Comparison of ENCODE assay signal across 8 cellular contexts in the genomic region with DNA sequence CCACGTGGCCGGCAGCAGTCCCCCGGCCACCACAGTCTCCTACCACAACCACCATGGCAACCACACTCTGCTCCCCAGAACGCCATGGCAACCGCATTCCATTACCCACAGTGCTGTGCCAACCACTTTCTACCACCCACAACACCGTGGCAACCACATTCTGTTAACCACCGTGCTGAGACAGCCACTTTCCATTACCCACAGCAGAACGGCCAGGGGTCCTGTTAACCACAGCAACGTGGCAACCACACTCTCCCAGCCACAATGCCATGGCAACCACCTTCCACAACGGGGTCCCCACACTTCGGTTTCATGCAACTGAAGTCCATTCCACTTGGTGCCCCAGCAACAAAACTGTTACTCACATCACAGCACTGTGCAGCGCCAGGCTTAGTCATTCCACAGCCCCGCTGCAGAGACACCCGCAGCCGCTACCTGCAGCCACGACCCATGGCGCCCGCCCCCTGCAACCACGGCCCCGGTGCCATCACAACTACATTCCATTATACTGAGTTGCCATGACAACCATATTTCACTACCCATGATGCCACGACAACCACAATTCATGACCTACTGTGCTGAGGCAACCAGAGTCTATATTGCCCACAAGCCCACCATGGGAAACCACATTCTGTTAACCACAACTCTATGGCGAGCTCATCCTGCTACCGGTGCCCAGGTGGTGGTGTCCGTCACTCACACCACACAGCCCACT. TPM values are rescaled to one million over a fixed set of nuclear protein-coding genes. Genes with fewer than 3 reads are reported as not detected.
DNase-seq lines count a peak whose midpoint lies in the region; ATAC-seq and TF ChIP-seq lines count a peak whose summit lies in the region.

No MANE protein-coding gene starts in this region.

- ATAC-seq in HG03135 (IDR thresholded peaks at IDR 0.05; ENCODE audit: unreplicated experiment) (peak; percentile 56), GM21367 (IDR thresholded peaks at IDR 0.05; ENCODE audit: unreplicated experiment) (no peak)

- H3K9me3 Mint-ChIP-seq in chondrocyte (ENCODE audit: low read depth), result no peaks in the 10 kb centered on the region
- H3K9me3 Mint-ChIP-seq in osteocyte (ENCODE audit: unreplicated experiment), result no peaks in the 10 kb centered on the region

- peaks cover 25% of the 10 kb centered on the region for H3K4me1 Mint-ChIP-seq in chondrocyte (ENCODE audit: low read depth)
- peaks cover 20% of the 10 kb centered on the region for H3K4me1 Mint-ChIP-seq in osteocyte (ENCODE audit: unreplicated experiment)

- H3K27ac Mint-ChIP-seq in chondrocyte (ENCODE audit: unreplicated experiment), result peak overlapping the region; percentile 52
- H3K27ac Mint-ChIP-seq in osteocyte (ENCODE audit: unreplicated experiment), result no peak overlapping the region

- H3K27me3 Mint-ChIP-seq in chondrocyte (ENCODE audit: low read depth) (no peaks in the 10 kb centered on the region), osteocyte (ENCODE audit: unreplicated experiment) (peaks cover 8% of the 10 kb centered on the region)

- TF ChIP-seq CTCF in chondrocyte (IDR thresholded peaks at IDR 0.05), result no peak
- no peak for TF ChIP-seq CTCF in osteocyte (IDR thresholded peaks at IDR 0.05)

- DNase-seq in CD1c-positive myeloid dendritic cell (ENCODE audit: extremely low spot score) (peak; percentile 64), chondrocyte (ENCODE audit: low spot score) (no peak), NCI-H446 (lab: John Stamatoyannopoulos, UW) (no peak), osteocyte (ENCODE audit: extremely low spot score, unreplicated experiment) (no peak)
- DNase-seq in activated CD4-positive, CD25-positive, alpha-beta regulatory T cell treated with anti-CD3 and anti-CD28 coated beads, Interleukin-2, amount 50 U/mL, for 72 hours, result peak; percentile 64
- DNase-seq in stimulated activated CD4-positive, alpha-beta T cell treated with anti-CD3 and anti-CD28 coated beads, Interleukin-1b, Interleukin-23, amount 100 ng/mL, for 24 hours (ENCODE audit: low read depth in 4 of 4, low spot score in 1 of 4), result peak in 3 of 4 experiments; percentile 19 to 50 (median 28)

- peaks cover 2% of the 10 kb centered on the region for H3K36me3 Mint-ChIP-seq in chondrocyte (ENCODE audit: low read depth)
- H3K36me3 Mint-ChIP-seq in osteocyte (ENCODE audit: unreplicated experiment), result no peaks in the 10 kb centered on the region

- H3K4me3 Mint-ChIP-seq in chondrocyte (ENCODE audit: unreplicated experiment), result no peak overlapping the region
- no peak overlapping the region for H3K4me3 Mint-ChIP-seq in osteocyte (ENCODE audit: unreplicated experiment)

RNA-seq across cellular contexts. Expression of gene DPF1, which starts 10.0 kb away (rescaled TPM):
- total RNA-seq in chondrocyte (2.1 to 4.8 TPM (median 2.4 TPM) in 3 replicates), osteocyte (0.63 and 2.2 TPM in 2 replicates)

RNA-seq across cellular contexts. Expression of gene PPP1R14A, which starts 42.1 kb away (rescaled TPM):
- total RNA-seq in chondrocyte (132 to 297 TPM (median 295 TPM) in 3 replicates), osteocyte (45.1 TPM in 2 replicates)

RNA-seq across cellular contexts. Expression of gene SPINT2, which starts 50.3 kb away (rescaled TPM):
- 21.3 to 28.0 TPM (median 26.4 TPM) in 3 replicates for total RNA-seq in chondrocyte
- 29.5 and 30.4 TPM in 2 replicates for total RNA-seq in osteocyte

Comparison
In these comparisons a context has a peak if more than half of its experiments do, and no peak if none do; other contexts are left out.
1. DNase-seq: peak in CD1c-positive myeloid dendritic cell (single experiment), activated CD4-positive, CD25-positive, alpha-beta regulatory T cell treated with anti-CD3 and anti-CD28 coated beads, Interleukin-2, amount 50 U/mL, for 72 hours (single experiment) and stimulated activated CD4-positive, alpha-beta T cell treated with anti-CD3 and anti-CD28 coated beads, Interleukin-1b, Interleukin-23, amount 100 ng/mL, for 24 hours (3 of 4); none in chondrocyte (single experiment), NCI-H446 (0 of 2) and osteocyte (single experiment).